8 cellular contexts compared by ENCODE assay signal in the genomic region with DNA sequence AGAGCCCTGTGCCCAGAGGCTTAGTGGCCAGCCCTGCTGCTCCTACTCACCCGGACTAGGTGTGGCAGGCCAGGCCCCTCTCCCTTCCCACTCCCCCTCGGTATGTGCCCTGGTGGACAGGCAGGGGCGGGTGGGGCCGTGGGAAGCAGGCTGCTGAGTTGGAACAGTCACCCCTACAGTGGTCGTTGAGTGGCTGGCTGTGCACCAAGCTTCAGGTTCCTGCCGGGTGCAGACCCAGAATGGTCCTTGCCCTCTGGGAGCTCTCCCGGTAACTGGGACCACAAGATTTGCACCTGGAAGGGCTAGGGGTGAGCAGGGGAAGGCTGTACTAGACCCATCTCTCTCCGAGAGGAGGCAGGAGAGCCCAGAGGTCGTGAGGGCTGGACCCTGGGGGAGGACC.
A peak's percentile ranks its signal among the peaks of the same experiment; 100 is the strongest.
DNase-seq lines count a peak whose midpoint lies in the region; ATAC-seq and TF ChIP-seq lines count a peak whose summit lies in the region.

No MANE protein-coding gene starts in this region.

- no peak for TF ChIP-seq EP300 in sigmoid colon (IDR thresholded peaks at IDR 0.05)

- no peaks in the 10 kb centered on the region for H3K27me3 ChIP-seq in brain microvascular endothelial cell (replicated peaks)
- no peaks in the 10 kb centered on the region for H3K27me3 ChIP-seq in sigmoid colon

- in situ Hi-C loops in brain microvascular endothelial cell (cut with HindIII; ENCODE audit: low pct_ligation_motif_present, low sequenced_read_pairs) = loop anchor here (5.0 kb wide), 1 partner anchor 55 kb away; no protein-coding TSS in a partner anchor

- H3K4me3 ChIP-seq in brain microvascular endothelial cell (ENCODE audit: low read depth, low read length) = no peak overlapping the region
- H3K4me3 ChIP-seq in sigmoid colon = no peak overlapping the region

- intact Hi-C loops in sigmoid colon (cut with DNase I) = no loop called here

- ATAC-seq in GM18909 (IDR thresholded peaks at IDR 0.05; ENCODE audit: poor library complexity, unreplicated experiment) (peak; percentile 30), HG03045 (IDR thresholded peaks at IDR 0.05; ENCODE audit: unreplicated experiment) (peak; percentile 27), GM18858 (IDR thresholded peaks at IDR 0.05; ENCODE audit: unreplicated experiment) (no peak)

- peaks cover 8% of the 10 kb centered on the region for H3K36me3 ChIP-seq in brain microvascular endothelial cell (replicated peaks)
- peaks cover 0 to 15% (median 10%) of the 10 kb centered on the region in 4 donors for H3K36me3 ChIP-seq in sigmoid colon

- H3K27ac ChIP-seq in brain microvascular endothelial cell (peak overlapping the region; percentile 87), sigmoid colon (peak overlapping the region; percentile 71 to 92 (median 85))

- TF ChIP-seq POLR2A in sigmoid colon (IDR thresholded peaks at IDR 0.05) = no peak

- TF ChIP-seq CTCF in brain microvascular endothelial cell (IDR thresholded peaks at IDR 0.05; ENCODE audit: low read depth, low read length, missing control alignments) = no peak
- no peak for TF ChIP-seq CTCF in sigmoid colon (IDR thresholded peaks at IDR 0.05)

- DNase-seq in brain microvascular endothelial cell (no peak), sigmoid colon (no peak), activated gamma-delta T cell (lab: John Stamatoyannopoulos, UW) (no peak), hippocampal formation (lab: John Stamatoyannopoulos, UW) (no peak), NCI-H510A (lab: John Stamatoyannopoulos, UW) (no peak)

- H3K4me1 ChIP-seq in sigmoid colon = peaks cover 0 to 98% (median 85%) of the 10 kb centered on the region in 4 donors

- H3K9me3 ChIP-seq in sigmoid colon = no peaks in the 10 kb centered on the region

- WGBS in sigmoid colon, 2 donors = 30 to 55% methylated on average over 9 of the region's 9 CpGs
